17 cellular contexts compared by ENCODE assay signal in genomic region chr11:35235498-35235897, GRCh38.
DNase-seq lines count a peak whose midpoint lies in the region; ATAC-seq, FAIRE-seq and TF ChIP-seq lines count a peak whose summit lies in the region.
"Had no signal": no experiment of that assay in that cellular context is flagged by ENCODE, and none has a peak within 500 bp of the region (broad histone marks: within the 10 kb centered on the region; RNA-seq: fewer than 3 reads in every experiment).

No MANE protein-coding gene starts in this region.

- H3K36me3 ChIP-seq in Loucy (ENCODE audit: insufficient read depth, low read length) (peaks cover 24% of the 10 kb centered on the region; the same call in 1 of the 2 replicates), K562 (ENCODE audit: control insufficient read depth, insufficient read depth, low read length) (no peaks in the 10 kb centered on the region)
- H3K36me3 ChIP-seq: gastrocnemius medialis had no signal

- TF ChIP-seq CTCF in Loucy (conservative IDR thresholded peaks at IDR 0.05; ENCODE audit: low read length) (no peak), K562 (IDR thresholded peaks at IDR 0.05 in 2 of 3, conservative IDR thresholded peaks at IDR 0.05 in 1 of 3; ENCODE audit: insufficient read depth in 2 of 3, low read depth in 1 of 3, low read length in 3 of 3) (no peak)

- no peak for TF ChIP-seq POLR2A in K562 (conservative IDR thresholded peaks at IDR 0.05)

- H3K9me3 ChIP-seq in Loucy (ENCODE audit: insufficient read depth, low read depth, low read length) (peaks cover 6% of the 10 kb centered on the region; the same call in 1 of the 2 replicates), K562 (replicated peaks; ENCODE audit: control insufficient read depth, insufficient read depth, low read depth, low read length) (no peaks in the 10 kb centered on the region)
- H3K9me3 ChIP-seq: gastrocnemius medialis, transverse colon had no signal

- H3K9me2 ChIP-seq in Loucy (replicated peaks; ENCODE audit: low read depth, low read length): no peaks in the 10 kb centered on the region

- H3K27me3 ChIP-seq in Loucy (ENCODE audit: insufficient read depth, low read length, poor library complexity, severe bottlenecking) (no peaks in the 10 kb centered on the region), K562 (ENCODE audit: control insufficient read depth in 2 of 2, insufficient read depth in 2 of 2, low read length in 2 of 2) (no peaks in the 10 kb centered on the region; a peak in 3 of 5 replicates)
- H3K27me3 ChIP-seq: gastrocnemius medialis, transverse colon had no signal

- no peaks in the 10 kb centered on the region for H3K9me1 ChIP-seq in K562 (ENCODE audit: control insufficient read depth, insufficient read depth, low read length)

- peaks cover 24% of the 10 kb centered on the region for H3K9me3 Mint-ChIP-seq in activated T-cell treated with anti-CD3 and anti-CD28 coated beads, Interleukin-2, amount 50 U/mL, for 24 hours
- peaks cover 4% of the 10 kb centered on the region for H3K9me3 Mint-ChIP-seq in stimulated activated effector memory CD8-positive, alpha-beta T cell treated with anti-CD3 and anti-CD28 coated beads, Interleukin-12 subunit alpha, Interleukin-12 subunit beta, amount 100 ng/mL, for 72 hours

- H3K27me3 Mint-ChIP-seq in activated T-cell treated with anti-CD3 and anti-CD28 coated beads, Interleukin-2, amount 50 U/mL, for 24 hours: no peaks in the 10 kb centered on the region
- H3K27me3 Mint-ChIP-seq: brain had no signal

- POLR2A ChIA-PET in K562 (lab: Yijun Ruan, JAX): no interaction called here

- no peak for DNase-seq in activated T-cell treated with anti-CD3 and anti-CD28 coated beads, Interleukin-2, amount 50 U/mL, for 24 hours
- DNase-seq in activated T-cell treated with anti-CD3 and anti-CD28 coated beads, Interleukin-2, amount 50 U/mL, for 48 hours: no peak
- DNase-seq in K562 (ENCODE audit: extremely low read depth in 1 of 4, low spot score in 3 of 4): no peak
- no peak for DNase-seq in stimulated activated effector memory CD8-positive, alpha-beta T cell treated with anti-CD3 and anti-CD28 coated beads, Interleukin-12 subunit alpha, Interleukin-12 subunit beta, amount 100 ng/mL, for 72 hours (ENCODE audit: low spot score in 2 of 2)
- DNase-seq in GOT3 (lab: John Stamatoyannopoulos, UW): no peak
- DNase-seq: activated CD8-positive, alpha-beta memory T cell treated with anti-CD3 and anti-CD28 coated beads for 24 hours; gastrocnemius medialis; MM.1S; NCI-H187; NCI-H345 had no signal

- intact Hi-C loops in K562 (cut with micrococcal nuclease): no loop called here

- no peak for TF ChIP-seq RAD21 in K562 (CRISPR knock-in tag; conservative IDR thresholded peaks at IDR 0.05 in 1 of 2, IDR thresholded peaks at IDR 0.05 in 1 of 2)

- CTCF ChIA-PET in K562 (lab: Yijun Ruan, JAX; ENCODE audit: low intra/inter-chr PET ratio): no interaction called here

- BruUV-seq in K562 (replicated peaks; lab: Mats Ljungman, UMichigan): no TSS peak

- H4K20me1 ChIP-seq in Loucy (ENCODE audit: insufficient read depth, low read length, poor library complexity, severe bottlenecking): no peaks in the 10 kb centered on the region
- no peaks in the 10 kb centered on the region for H4K20me1 ChIP-seq in K562 (replicated peaks; ENCODE audit: control insufficient read depth, insufficient read depth, low read length)

- H3K36me3 Mint-ChIP-seq in activated T-cell treated with anti-CD3 and anti-CD28 coated beads, Interleukin-2, amount 50 U/mL, for 24 hours (ENCODE audit: low read depth): peaks cover 37% of the 10 kb centered on the region
- H3K36me3 Mint-ChIP-seq in stimulated activated effector memory CD8-positive, alpha-beta T cell treated with anti-CD3 and anti-CD28 coated beads, Interleukin-12 subunit alpha, Interleukin-12 subunit beta, amount 100 ng/mL, for 72 hours: peaks cover 28% of the 10 kb centered on the region

- ATAC-seq in K562: no peak
- peak; percentile 52 for ATAC-seq in stimulated activated effector memory CD8-positive, alpha-beta T cell treated with anti-CD3 and anti-CD28 coated beads, Interleukin-12 subunit alpha, Interleukin-12 subunit beta, amount 100 ng/mL, for 72 hours
- ATAC-seq in GM21576 (IDR thresholded peaks at IDR 0.05; ENCODE audit: unreplicated experiment): no peak
- ATAC-seq in GM21381 (IDR thresholded peaks at IDR 0.05; ENCODE audit: unreplicated experiment): no peak
- ATAC-seq: gastrocnemius medialis had no signal

- 0% methylated on average over 1 of the region's 1 CpG for WGBS in K562 (ENCODE audit: insufficient coverage, low coverage, missing lambda C conversion rate)

- H3K4me1 ChIP-seq in Loucy (ENCODE audit: insufficient read depth, low read length, poor library complexity, severe bottlenecking) (peaks cover 33% of the 10 kb centered on the region), K562 (replicated peaks in 1 of 2; ENCODE audit: control insufficient read depth in 2 of 2, insufficient read depth in 2 of 2, low read length in 2 of 2) (no peaks in the 10 kb centered on the region; a peak in 1 of 5 replicates)

- FAIRE-seq in K562 (lab: Jason Lieb, UNC): no peak

- H3K27ac ChIP-seq in K562 (ENCODE audit: extremely low read depth, low read depth, low read length): no peak overlapping the region
- H3K27ac ChIP-seq: gastrocnemius medialis, RWPE1, transverse colon had no signal

- no peak overlapping the region for H3K4me3 Mint-ChIP-seq in activated T-cell treated with anti-CD3 and anti-CD28 coated beads, Interleukin-2, amount 50 U/mL, for 24 hours
- no peak overlapping the region for H3K4me3 Mint-ChIP-seq in stimulated activated effector memory CD8-positive, alpha-beta T cell treated with anti-CD3 and anti-CD28 coated beads, Interleukin-12 subunit alpha, Interleukin-12 subunit beta, amount 100 ng/mL, for 72 hours
- H3K4me3 Mint-ChIP-seq: brain, CD14-positive monocyte had no signal

- H2AFZ ChIP-seq in Loucy (ENCODE audit: low read length) (no peak overlapping the region), K562 (ENCODE audit: low read depth, low read length) (no peak overlapping the region)

- in situ Hi-C loops in K562 (cut with MboI): loop anchor here (5.0 to 25.0 kb wide), 2 partner anchors 238 to 298 kb away; no protein-coding TSS in a partner anchor

- H3K9ac ChIP-seq in Loucy (ENCODE audit: low read depth, low read length, poor library complexity, severe bottlenecking): no peak overlapping the region
- no peak overlapping the region for H3K9ac ChIP-seq in K562 (ENCODE audit: insufficient read depth in 1 of 2, low read depth in 2 of 2, low read length in 2 of 2)

- H3K4me1 Mint-ChIP-seq in activated T-cell treated with anti-CD3 and anti-CD28 coated beads, Interleukin-2, amount 50 U/mL, for 24 hours (ENCODE audit: low read depth): peaks cover 75% of the 10 kb centered on the region
- H3K4me1 Mint-ChIP-seq in stimulated activated effector memory CD8-positive, alpha-beta T cell treated with anti-CD3 and anti-CD28 coated beads, Interleukin-12 subunit alpha, Interleukin-12 subunit beta, amount 100 ng/mL, for 72 hours: peaks cover 50% of the 10 kb centered on the region

- no peak for TF ChIP-seq EP300 in K562 (IDR thresholded peaks at IDR 0.05; ENCODE audit: low read length)

- no peaks in the 10 kb centered on the region for H3F3A ChIP-seq in Loucy (ENCODE audit: low read depth)

- H3K79me2 ChIP-seq in Loucy (ENCODE audit: insufficient read depth, low read length): no peaks in the 10 kb centered on the region
- H3K79me2 ChIP-seq in K562 (ENCODE audit: control insufficient read depth, insufficient read depth, low read length): no peaks in the 10 kb centered on the region

- H3K4me3 ChIP-seq in Loucy (ENCODE audit: low read length, poor library complexity, severe bottlenecking): peak overlapping the region; percentile 20
- H3K4me3 ChIP-seq in K562: no peak overlapping the region
- H3K4me3 ChIP-seq: gastrocnemius medialis, transverse colon had no signal

- H3K4me2 ChIP-seq in Loucy (ENCODE audit: low read depth, low read length, poor library complexity, severe bottlenecking) (peak overlapping the region; percentile 51), K562 (ENCODE audit: insufficient read depth, low read length) (no peak overlapping the region)

- peak overlapping the region; percentile 58 for H3K27ac Mint-ChIP-seq in activated T-cell treated with anti-CD3 and anti-CD28 coated beads, Interleukin-2, amount 50 U/mL, for 24 hours
- peak overlapping the region; percentile 16 for H3K27ac Mint-ChIP-seq in stimulated activated effector memory CD8-positive, alpha-beta T cell treated with anti-CD3 and anti-CD28 coated beads, Interleukin-12 subunit alpha, Interleukin-12 subunit beta, amount 100 ng/mL, for 72 hours
- H3K27ac Mint-ChIP-seq: brain had no signal

TF ChIP-seq in K562, 482 proteins besides CTCF, POLR2A, EP300 and RAD21:
- TF ChIP-seq CCNT2 (IDR thresholded peaks at IDR 0.05; ENCODE audit: borderline replicate concordance, extremely low read depth, insufficient read length, low read depth, low read length) (no peak), GABPA (tag; conservative IDR thresholded peaks at IDR 0.05; ENCODE audit: low read depth) (0 out of 2 replicates have a peak, but pooled peaks have one; percentile 4)
